In genomic region chr17:1560582-1561170, GRCh38 we compare ENCODE assay signal across 9 cellular contexts. TPM values are rescaled to one million over a fixed set of nuclear protein-coding genes. Genes with fewer than 3 reads are reported as not detected.
DNase-seq lines count a peak whose midpoint lies in the region; TF ChIP-seq lines count a peak whose summit lies in the region.
"Had no signal": no experiment of that assay in that cellular context is flagged by ENCODE, and none has a peak within 500 bp of the region (broad histone marks: within the 10 kb centered on the region; RNA-seq: fewer than 3 reads in every experiment).

No MANE protein-coding gene starts in this region.

- in situ Hi-C loops in GM13976 (cut with MboI; ENCODE audit: low sequenced_read_pairs, unreplicated experiment): no loop called here

- H3K27ac ChIP-seq in CD8-positive, alpha-beta memory T cell (ENCODE audit: low read depth, low read length): no peak overlapping the region
- H3K27ac ChIP-seq in OCI-LY3 (ENCODE audit: low read length) (no peak overlapping the region), neuronal stem cell (replicated peaks; ENCODE audit: low read length) (no peak overlapping the region), SJCRH30 (no peak overlapping the region)

- CTCF ChIA-PET in CD8-positive, alpha-beta memory T cell (lab: Charles Lee): interaction anchor here (1.0 to 1.1 kb wide), 2 partner anchors 20 to 195 kb away, joined by 3 read pairs; no protein-coding TSS in a partner anchor

- peak overlapping the region; percentile 96 for H3K4me2 ChIP-seq in OCI-LY3 (ENCODE audit: low read length)
- no peak overlapping the region for H3K4me2 ChIP-seq in neuronal stem cell (ENCODE audit: insufficient read depth, low read length, poor library complexity, severe bottlenecking)

- TF ChIP-seq CTCF in OCI-LY3 (IDR thresholded peaks at IDR 0.05; ENCODE audit: low read depth, low read length): no peak
- TF ChIP-seq CTCF in GM13976 (IDR thresholded peaks at IDR 0.05; ENCODE audit: borderline replicate concordance, control extremely low read depth, extremely low read depth, insufficient read depth, missing control alignments): no peak

- no peak overlapping the region for H2BK12ac ChIP-seq in neuronal stem cell (ENCODE audit: low read length)

- H3K4me3 ChIP-seq in CD8-positive, alpha-beta memory T cell (ENCODE audit: low read length): no peak overlapping the region
- H3K4me3 ChIP-seq in OCI-LY3 (ENCODE audit: low read length) (peak overlapping the region; percentile 83; the same call in 1 of the 2 replicates), endocrine pancreas (ENCODE audit: control insufficient read depth, insufficient read depth, low read length) (no peak overlapping the region), neuronal stem cell (ENCODE audit: low read length in 2 of 2) (peak overlapping the region; percentile 68 to 96), SJCRH30 (no peak overlapping the region)

- peaks cover 18% of the 10 kb centered on the region for H3K4me1 ChIP-seq in CD8-positive, alpha-beta memory T cell (ENCODE audit: insufficient read depth, low read length)
- peaks cover 26% of the 10 kb centered on the region for H3K4me1 ChIP-seq in OCI-LY3 (ENCODE audit: low read length)
- no peaks in the 10 kb centered on the region for H3K4me1 ChIP-seq in endocrine pancreas (ENCODE audit: control insufficient read depth, insufficient read depth, low read length)
- H3K4me1 ChIP-seq in neuronal stem cell (ENCODE audit: control insufficient read depth in 2 of 2, insufficient read depth in 1 of 2, low read depth in 1 of 2, low read length in 2 of 2): peaks cover 19 to 24% of the 10 kb centered on the region in 2 donors
- H3K4me1 ChIP-seq in SJCRH30: no peaks in the 10 kb centered on the region

- peaks cover 28% of the 10 kb centered on the region for H4K20me1 ChIP-seq in OCI-LY3 (ENCODE audit: insufficient read depth, low read length)

- no peak overlapping the region for H4K91ac ChIP-seq in neuronal stem cell (ENCODE audit: low read depth, low read length, poor library complexity)

- peak overlapping the region; percentile 78 to 91 (median 84) for H3K4me3 Mint-ChIP-seq in CD8-positive, alpha-beta memory T cell

- peak overlapping the region; percentile 18 for H2BK5ac ChIP-seq in neuronal stem cell (ENCODE audit: low read length)

- H3K4me1 Mint-ChIP-seq in CD8-positive, alpha-beta memory T cell: peaks cover 37 to 61% (median 39%) of the 10 kb centered on the region in 3 donors

- H2BK15ac ChIP-seq in neuronal stem cell (ENCODE audit: low read length): no peak overlapping the region

- H3K14ac ChIP-seq in neuronal stem cell (ENCODE audit: low read length): no peak overlapping the region

- no peak overlapping the region for H3K23ac ChIP-seq in neuronal stem cell (ENCODE audit: low read depth, low read length, poor library complexity)

- no peak overlapping the region for H2BK120ac ChIP-seq in neuronal stem cell (ENCODE audit: low read depth, low read length)

- no peak overlapping the region for H3K18ac ChIP-seq in neuronal stem cell (ENCODE audit: low read length)

- peaks cover 0 to 20% (median 6%) of the 10 kb centered on the region in 3 donors for H3K36me3 Mint-ChIP-seq in CD8-positive, alpha-beta memory T cell

- peaks cover 63% of the 10 kb centered on the region for H3K79me2 ChIP-seq in OCI-LY3 (ENCODE audit: low read length)

- H3K9ac ChIP-seq in OCI-LY3 (ENCODE audit: low read length) (no peak overlapping the region), endocrine pancreas (ENCODE audit: control insufficient read depth, insufficient read depth, low read length) (peak overlapping the region; percentile 11), neuronal stem cell (ENCODE audit: low read depth, low read length, poor library complexity) (no peak overlapping the region)

- POLR2A ChIA-PET in CD8-positive, alpha-beta memory T cell (lab: Charles Lee): no interaction called here

- no peaks in the 10 kb centered on the region for H3K9me3 Mint-ChIP-seq in CD8-positive, alpha-beta memory T cell

- no CpG with 5 or more reads among the region's 7 CpGs for WGBS in neuronal stem cell (ENCODE audit: extremely low coverage in 2 of 2, insufficient read length in 2 of 2, insufficient replicate concordance in 1 of 2), 2 donors

- H3K4ac ChIP-seq in neuronal stem cell (ENCODE audit: low read length): no peak overlapping the region

- no peak for DNase-seq in CD8-positive, alpha-beta memory T cell
- no peak for DNase-seq in neuronal stem cell (ENCODE audit: low spot score)
- DNase-seq in iPS-NIHi11 (ENCODE audit: low spot score): no peak
- DNase-seq in GM13976 (ENCODE audit: low spot score): no peak
- DNase-seq in central memory CD4-positive, alpha-beta T cell: no peak
- no peak for DNase-seq in SJCRH30

- H3K79me1 ChIP-seq in neuronal stem cell (ENCODE audit: low read depth, low read length): peaks cover 16% of the 10 kb centered on the region

- no peak overlapping the region for H4K8ac ChIP-seq in neuronal stem cell (ENCODE audit: low read depth, low read length)

- no peaks in the 10 kb centered on the region for H3K27me3 ChIP-seq in CD8-positive, alpha-beta memory T cell (ENCODE audit: insufficient read depth, low read length, poor library complexity, severe bottlenecking)
- no peaks in the 10 kb centered on the region for H3K27me3 ChIP-seq in OCI-LY3 (ENCODE audit: low read depth, low read length)
- no peaks in the 10 kb centered on the region for H3K27me3 ChIP-seq in endocrine pancreas (ENCODE audit: control insufficient read depth, insufficient read depth, low read length)
- H3K27me3 ChIP-seq in neuronal stem cell (ENCODE audit: control insufficient read depth in 3 of 3, insufficient read depth in 3 of 3, low read depth in 1 of 3, low read length in 3 of 3): no peaks in the 10 kb centered on the region
- no peaks in the 10 kb centered on the region for H3K27me3 ChIP-seq in SJCRH30

- H2AK5ac ChIP-seq in neuronal stem cell (ENCODE audit: low read depth, low read length): no peak overlapping the region

- peaks cover 0 to 4% of the 10 kb centered on the region in 2 donors for H3K27me3 Mint-ChIP-seq in CD8-positive, alpha-beta memory T cell

- peak overlapping the region in 7 of 8 donors; percentile 14 to 88 (median 84) for H3K27ac Mint-ChIP-seq in CD8-positive, alpha-beta memory T cell

- no peaks in the 10 kb centered on the region for H3K9me3 ChIP-seq in CD8-positive, alpha-beta memory T cell (ENCODE audit: low read length)
- H3K9me3 ChIP-seq in OCI-LY3 (ENCODE audit: insufficient read depth, low read length) (no peaks in the 10 kb centered on the region), endocrine pancreas (ENCODE audit: control insufficient read depth, low read length) (no peaks in the 10 kb centered on the region), neuronal stem cell (replicated peaks in 1 of 2; ENCODE audit: control insufficient read depth in 2 of 2, insufficient read depth in 1 of 2, low read depth in 1 of 2, low read length in 2 of 2) (no peaks in the 10 kb centered on the region), SJCRH30 (replicated peaks) (no peaks in the 10 kb centered on the region)
- H3K9me3 ChIP-seq: HAP-1 had no signal

- no peak overlapping the region for H2AFZ ChIP-seq in OCI-LY3 (ENCODE audit: low read depth, low read length)
- no peak overlapping the region for H2AFZ ChIP-seq in neuronal stem cell (ENCODE audit: low read length)

- no peaks in the 10 kb centered on the region for H3K36me3 ChIP-seq in CD8-positive, alpha-beta memory T cell (ENCODE audit: insufficient read depth, low read length)
- H3K36me3 ChIP-seq in OCI-LY3 (replicated peaks; ENCODE audit: low read depth, low read length) (no peaks in the 10 kb centered on the region), endocrine pancreas (ENCODE audit: control insufficient read depth, insufficient read depth, low read length) (no peaks in the 10 kb centered on the region), neuronal stem cell (replicated peaks in 1 of 2; ENCODE audit: control insufficient read depth in 2 of 2, insufficient read depth in 2 of 2, low read length in 2 of 2) (peaks cover 4 to 27% of the 10 kb centered on the region in 2 donors), SJCRH30 (no peaks in the 10 kb centered on the region)

RNA-seq across cellular contexts. Expression of gene PITPNA, which starts 1.9 kb away (rescaled TPM):
- total RNA-seq in CD8-positive, alpha-beta memory T cell: 10 to 100 TPM; 80.5 to 85.0 TPM
- 39.6 TPM for polyA plus RNA-seq in CD8-positive, alpha-beta memory T cell
- 62.6 TPM for polyA plus RNA-seq in neuronal stem cell (2013, experiment 1 of 2)
- polyA plus RNA-seq in neuronal stem cell (2013, experiment 2 of 2): 64.6 TPM
- total RNA-seq in SJCRH30 (2014; rRNA removed; shearing (Covaris generic)): 17.2 and 21.5 TPM in 2 replicates

RNA-seq across cellular contexts. Expression of gene INPP5K, which starts 44.3 kb away (rescaled TPM):
- total RNA-seq in CD8-positive, alpha-beta memory T cell: 10 to 100 TPM; 29.5 to 31.9 TPM
- polyA plus RNA-seq in CD8-positive, alpha-beta memory T cell: 80.2 TPM
- 11.1 TPM for polyA plus RNA-seq in neuronal stem cell (2013, experiment 1 of 2)
- 10.1 TPM for polyA plus RNA-seq in neuronal stem cell (2013, experiment 2 of 2)
- total RNA-seq in SJCRH30 (2014; rRNA removed; shearing (Covaris generic)): 9.7 and 9.9 TPM in 2 replicates

Comparison
In these comparisons a context has a peak if more than half of its experiments do, and no peak if none do; other contexts are left out.
1. H3K4me3 ChIP-seq: peak in OCI-LY3 (single experiment) and neuronal stem cell (2 of 2); none in CD8-positive, alpha-beta memory T cell (single experiment), endocrine pancreas (single experiment) and SJCRH30 (single experiment).